Comparison of ENCODE assay signal across 1 cellular context in the genomic region with DNA sequence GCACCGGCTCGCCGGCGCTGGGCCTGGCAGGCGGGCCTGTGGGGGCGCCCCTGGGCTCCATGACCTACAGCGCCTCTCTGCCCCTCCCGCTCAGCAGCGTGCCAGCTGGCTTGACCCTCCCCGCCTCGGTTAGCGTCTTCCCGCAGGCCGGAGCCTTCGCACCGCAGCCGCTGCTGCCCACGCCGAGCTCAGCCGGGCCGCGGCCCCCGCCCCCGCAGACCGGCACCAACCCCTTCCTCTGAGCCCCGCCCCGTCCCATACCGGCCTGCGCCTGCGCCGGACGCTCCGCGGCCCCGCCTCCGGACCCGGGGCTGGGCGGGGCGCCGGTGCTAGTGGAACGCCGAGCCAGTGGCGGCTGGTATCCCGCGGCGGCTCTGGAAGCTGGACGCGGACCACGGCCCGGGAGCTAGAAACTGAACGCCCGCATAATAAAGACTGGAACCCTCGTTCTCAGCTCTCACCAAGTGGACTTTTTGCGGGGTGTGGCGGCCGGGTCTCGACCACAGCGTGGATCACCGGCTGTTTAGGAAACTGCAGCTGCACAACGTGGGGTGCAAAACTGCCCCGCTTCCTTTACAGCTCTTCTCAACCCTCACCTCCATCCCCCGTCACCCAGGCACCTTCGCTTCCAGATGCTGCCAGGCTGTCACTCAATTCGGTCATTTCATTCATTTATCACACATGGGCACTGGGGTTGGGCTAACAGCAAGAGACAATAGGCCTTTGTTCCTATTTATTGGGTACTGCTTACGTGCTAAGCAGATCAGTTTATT.
TF ChIP-seq lines count a peak whose summit lies in the region.

No MANE protein-coding gene starts in this region.

TF ChIP-seq in SK-N-SH treated with all-trans-retinoic acid at 6 μM for 48 hours, 23 proteins besides CTCF, POLR2A, EP300 and RAD21:
- TF ChIP-seq PATZ1 (CRISPR knock-in tag; IDR thresholded peaks at IDR 0.05; ENCODE audit: borderline replicate concordance), result peak; percentile 78; the same call in 1 of the 2 replicates
- TF ChIP-seq RARB (CRISPR knock-in tag; IDR thresholded peaks at IDR 0.05), result no peak
